8 cellular contexts compared by ENCODE assay signal in the genomic region with DNA sequence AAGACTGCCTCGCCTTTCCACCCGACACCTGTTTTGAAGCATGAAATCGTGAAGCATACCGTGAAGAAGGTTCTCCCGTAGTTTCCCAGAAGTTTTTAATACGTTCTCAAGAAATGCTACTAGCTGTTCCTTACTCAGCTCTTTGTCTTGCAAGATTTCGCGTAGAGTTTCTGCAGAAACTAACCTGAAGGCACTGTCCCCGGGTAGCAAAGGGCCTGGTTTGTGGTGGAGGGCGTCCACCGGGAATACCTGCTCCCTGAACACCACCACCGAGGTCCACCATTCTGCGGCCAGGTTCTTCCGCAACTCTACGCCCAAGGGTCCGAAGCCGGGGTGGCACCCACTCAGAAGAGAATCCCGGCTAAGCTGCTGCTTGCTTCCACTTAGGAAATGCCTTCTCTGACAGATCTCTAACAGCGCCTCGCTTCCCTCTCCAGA. TPM values are rescaled to one million over a fixed set of nuclear protein-coding genes. Genes with fewer than 3 reads are reported as not detected.
A peak's percentile ranks its signal among the peaks of the same experiment; 100 is the strongest.
DNase-seq lines count a peak whose midpoint lies in the region; ATAC-seq and TF ChIP-seq lines count a peak whose summit lies in the region.

No MANE protein-coding gene starts in this region.

- CTCF ChIA-PET in activated CD4-positive, alpha-beta T cell treated with anti-CD3 and anti-CD28 coated beads, Interleukin-2, amount 10 ng/mL, durations not matched to agents 7 days and 5 days (lab: Charles Lee), result interaction anchor here (0.6 to 2.0 kb wide), 6 partner anchors 9 to 996 kb away, joined by 3 to 13 read pairs (median 4); a partner anchor contains a TSS

- H3K4me1 ChIP-seq in hepatocyte (ENCODE audit: insufficient read depth), result peaks cover 22% of the 10 kb centered on the region

- peaks cover 10% of the 10 kb centered on the region for H3K36me3 ChIP-seq in hepatocyte (replicated peaks; ENCODE audit: insufficient read depth, low read depth)

- peak overlapping the region; percentile 80 for H3K4me2 ChIP-seq in hepatocyte

- H3K27me3 Mint-ChIP-seq in activated CD4-positive, alpha-beta T cell treated with anti-CD3 and anti-CD28 coated beads, Interleukin-2, amount 10 ng/mL, durations not matched to agents 7 days and 5 days, result no peaks in the 10 kb centered on the region

- peak overlapping the region; percentile 74 for H2AFZ ChIP-seq in hepatocyte

- H4K20me1 ChIP-seq in hepatocyte (ENCODE audit: insufficient read depth, poor library complexity, severe bottlenecking), result peaks cover 34% of the 10 kb centered on the region

- H3K9me3 Mint-ChIP-seq in activated CD4-positive, alpha-beta T cell treated with anti-CD3 and anti-CD28 coated beads, Interleukin-2, amount 10 ng/mL, durations not matched to agents 7 days and 5 days, result no peaks in the 10 kb centered on the region
- no peaks in the 10 kb centered on the region for H3K9me3 Mint-ChIP-seq in stimulated activated effector memory CD8-positive, alpha-beta T cell treated with anti-CD3 and anti-CD28 coated beads, Interleukin-12 subunit alpha, Interleukin-12 subunit beta, amount 100 ng/mL, for 72 hours

- no peaks in the 10 kb centered on the region for H3K27me3 ChIP-seq in hepatocyte

- no peaks in the 10 kb centered on the region for H3K9me3 ChIP-seq in hepatocyte (ENCODE audit: low read depth)

- H3K36me3 Mint-ChIP-seq in activated CD4-positive, alpha-beta T cell treated with anti-CD3 and anti-CD28 coated beads, Interleukin-2, amount 10 ng/mL, durations not matched to agents 7 days and 5 days (ENCODE audit: low read depth), result peaks cover 63% of the 10 kb centered on the region
- peaks cover 88% of the 10 kb centered on the region for H3K36me3 Mint-ChIP-seq in stimulated activated effector memory CD8-positive, alpha-beta T cell treated with anti-CD3 and anti-CD28 coated beads, Interleukin-12 subunit alpha, Interleukin-12 subunit beta, amount 100 ng/mL, for 72 hours

- no peaks in the 10 kb centered on the region for H3K9me2 ChIP-seq in hepatocyte (replicated peaks; ENCODE audit: insufficient read depth)

- POLR2A ChIA-PET in activated CD4-positive, alpha-beta T cell treated with anti-CD3 and anti-CD28 coated beads, Interleukin-2, amount 10 ng/mL, durations not matched to agents 7 days and 5 days (lab: Charles Lee), result interaction anchor here (0.6 to 1.5 kb wide), 4 partner anchors 9 to 93 kb away, joined by 3 to 15 read pairs (median 6); a partner anchor contains a TSS

- DNase-seq in activated CD4-positive, alpha-beta T cell treated with anti-CD3 and anti-CD28 coated beads, Interleukin-2, amount 10 ng/mL, durations not matched to agents 7 days and 5 days, result no peak
- no peak for DNase-seq in activated CD4-positive, alpha-beta T cell treated with anti-CD3 and anti-CD28 coated beads, Interleukin-2, amount 50 U/mL, for 48 hours
- no peak for DNase-seq in hepatocyte (ENCODE audit: low spot score)
- no peak for DNase-seq in stimulated activated effector memory CD8-positive, alpha-beta T cell treated with anti-CD3 and anti-CD28 coated beads, Interleukin-12 subunit alpha, Interleukin-12 subunit beta, amount 100 ng/mL, for 72 hours (ENCODE audit: low spot score in 2 of 2)
- no peak for DNase-seq in SKM-1 (lab: John Stamatoyannopoulos, UW; ENCODE audit: unreplicated experiment)

- H3K79me2 ChIP-seq in hepatocyte, result peaks cover 51% of the 10 kb centered on the region

- peak overlapping the region; percentile 99 for H3K4me3 Mint-ChIP-seq in activated CD4-positive, alpha-beta T cell treated with anti-CD3 and anti-CD28 coated beads, Interleukin-2, amount 10 ng/mL, durations not matched to agents 7 days and 5 days
- peak overlapping the region; percentile 94 for H3K4me3 Mint-ChIP-seq in stimulated activated effector memory CD8-positive, alpha-beta T cell treated with anti-CD3 and anti-CD28 coated beads, Interleukin-12 subunit alpha, Interleukin-12 subunit beta, amount 100 ng/mL, for 72 hours

- peak overlapping the region; percentile 98 for H3K27ac Mint-ChIP-seq in activated CD4-positive, alpha-beta T cell treated with anti-CD3 and anti-CD28 coated beads, Interleukin-2, amount 10 ng/mL, durations not matched to agents 7 days and 5 days
- peak overlapping the region; percentile 100 for H3K27ac Mint-ChIP-seq in stimulated activated effector memory CD8-positive, alpha-beta T cell treated with anti-CD3 and anti-CD28 coated beads, Interleukin-12 subunit alpha, Interleukin-12 subunit beta, amount 100 ng/mL, for 72 hours

- WGBS in hepatocyte (ENCODE audit: low lambda C conversion rate, missing lambda C conversion rate), result 2% methylated on average over 19 of the region's 20 CpGs

- no peak for ATAC-seq in stimulated activated effector memory CD8-positive, alpha-beta T cell treated with anti-CD3 and anti-CD28 coated beads, Interleukin-12 subunit alpha, Interleukin-12 subunit beta, amount 100 ng/mL, for 72 hours
- ATAC-seq in GM18867 (IDR thresholded peaks at IDR 0.05; ENCODE audit: unreplicated experiment) (no peak), HG03135 (IDR thresholded peaks at IDR 0.05; ENCODE audit: unreplicated experiment) (no peak)

- peak overlapping the region; percentile 93 for H3K27ac ChIP-seq in hepatocyte

- TF ChIP-seq CTCF in WI38 (IDR thresholded peaks at IDR 0.05; ENCODE audit: low read depth, low read length) (no peak), hepatocyte (IDR thresholded peaks at IDR 0.05; ENCODE audit: poor library complexity) (no peak)

- peaks cover 74% of the 10 kb centered on the region for H3K4me1 Mint-ChIP-seq in activated CD4-positive, alpha-beta T cell treated with anti-CD3 and anti-CD28 coated beads, Interleukin-2, amount 10 ng/mL, durations not matched to agents 7 days and 5 days
- peaks cover 79% of the 10 kb centered on the region for H3K4me1 Mint-ChIP-seq in stimulated activated effector memory CD8-positive, alpha-beta T cell treated with anti-CD3 and anti-CD28 coated beads, Interleukin-12 subunit alpha, Interleukin-12 subunit beta, amount 100 ng/mL, for 72 hours

- H3K4me3 ChIP-seq in WI38 (ENCODE audit: low read depth, low read length) (peak overlapping the region; percentile 70), hepatocyte (peak overlapping the region; percentile 60)

RNA-seq across cellular contexts. Expression of a gene that starts 0.5 kb away (rescaled TPM):
- 10 to 100 TPM; 36.6 to 37.5 TPM for total RNA-seq in activated CD4-positive, alpha-beta T cell treated with anti-CD3 and anti-CD28 coated beads, Interleukin-2, amount 10 ng/mL, durations not matched to agents 7 days and 5 days
- 8.1 and 8.3 TPM in 2 replicates for total RNA-seq in hepatocyte
- 9.7 and 18.5 TPM in 2 replicates for polyA plus RNA-seq in hepatocyte

RNA-seq across cellular contexts. Expression of a gene that starts 9.7 kb away (rescaled TPM):
- total RNA-seq in activated CD4-positive, alpha-beta T cell treated with anti-CD3 and anti-CD28 coated beads, Interleukin-2, amount 10 ng/mL, durations not matched to agents 7 days and 5 days, result 100 to 1,000 TPM; 797 to 802 TPM
- total RNA-seq in hepatocyte, result 786 and 790 TPM in 2 replicates
- 513 and 519 TPM in 2 replicates for polyA plus RNA-seq in hepatocyte

RNA-seq across cellular contexts. Expression of a gene that starts 10.4 kb away (rescaled TPM):
- total RNA-seq in activated CD4-positive, alpha-beta T cell treated with anti-CD3 and anti-CD28 coated beads, Interleukin-2, amount 10 ng/mL, durations not matched to agents 7 days and 5 days, result 10 to 100 TPM; 45.4 to 48.1 TPM
- total RNA-seq in hepatocyte, result 38.6 and 42.8 TPM in 2 replicates
- polyA plus RNA-seq in hepatocyte, result 25.8 and 29.3 TPM in 2 replicates

RNA-seq across cellular contexts. Expression of a gene that starts 47.5 kb away (rescaled TPM):
- total RNA-seq in activated CD4-positive, alpha-beta T cell treated with anti-CD3 and anti-CD28 coated beads, Interleukin-2, amount 10 ng/mL, durations not matched to agents 7 days and 5 days, result under 1 TPM in 1 of 2 experiments, not detected in 1; 0.27 TPM
- 0.47 TPM in 1 of 2 replicates, not detected in the other for total RNA-seq in hepatocyte
- 0.47 and 0.62 TPM in 2 replicates for polyA plus RNA-seq in hepatocyte
